ENCODE assay signal across 1 cellular context in the genomic region with DNA sequence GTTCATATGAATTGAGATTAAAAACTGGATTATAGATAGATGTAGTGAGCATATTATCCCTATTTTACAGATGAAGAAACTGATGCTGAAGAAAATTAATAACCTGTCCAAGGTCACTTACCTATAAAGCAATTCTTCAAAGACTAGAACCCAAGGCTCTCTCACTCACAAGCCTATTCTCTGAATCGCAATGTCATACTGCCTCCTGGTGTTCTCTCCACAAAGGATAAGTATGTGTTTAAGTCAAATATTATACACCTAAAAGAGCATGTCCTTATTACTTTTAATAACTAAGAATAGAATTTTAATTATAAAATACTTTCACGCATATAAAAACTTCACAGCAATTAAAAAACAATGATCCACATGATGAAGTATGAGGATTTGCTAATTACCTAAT.
TF ChIP-seq lines count a peak whose summit lies in the region.

No MANE protein-coding gene starts in this region.

TF ChIP-seq in HepG2, 621 proteins besides CTCF, POLR2A, EP300 and RAD21 (continued from another document):
- TF ChIP-seq, protein P1, sequence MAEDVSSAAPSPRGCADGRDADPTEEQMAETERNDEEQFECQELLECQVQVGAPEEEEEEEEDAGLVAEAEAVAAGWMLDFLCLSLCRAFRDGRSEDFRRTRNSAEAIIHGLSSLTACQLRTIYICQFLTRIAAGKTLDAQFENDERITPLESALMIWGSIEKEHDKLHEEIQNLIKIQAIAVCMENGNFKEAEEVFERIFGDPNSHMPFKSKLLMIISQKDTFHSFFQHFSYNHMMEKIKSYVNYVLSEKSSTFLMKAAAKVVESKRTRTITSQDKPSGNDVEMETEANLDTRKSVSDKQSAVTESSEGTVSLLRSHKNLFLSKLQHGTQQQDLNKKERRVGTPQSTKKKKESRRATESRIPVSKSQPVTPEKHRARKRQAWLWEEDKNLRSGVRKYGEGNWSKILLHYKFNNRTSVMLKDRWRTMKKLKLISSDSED (CRISPR knock-in tag; IDR thresholded peaks at IDR 0.05), result no peak
